ENCODE assay signal across 2 cellular contexts in genomic region chr1:222627232-222627631, GRCh38.
TF ChIP-seq lines count a peak whose summit lies in the region.

No MANE protein-coding gene starts in this region.

TF ChIP-seq in liver, 16 proteins besides CTCF, POLR2A, EP300 and RAD21:
- TF ChIP-seq RXRA (IDR thresholded peaks at IDR 0.05) (peak in 1 of 2 donors; percentile 40), MAX (IDR thresholded peaks at IDR 0.05) (no peak), JUND (IDR thresholded peaks at IDR 0.05) (peak in 1 of 2 donors; percentile 36), FOXA2 (IDR thresholded peaks at IDR 0.05) (peak; percentile 52), GABPA (IDR thresholded peaks at IDR 0.05 in 1 of 2, conservative IDR thresholded peaks at IDR 0.05 in 1 of 2) (no peak), HNF4A (conservative IDR thresholded peaks at IDR 0.05) (peak; percentile 60 to 69), EGR1 (IDR thresholded peaks at IDR 0.05; ENCODE audit: low read depth in 2 of 2) (no peak), NR2F2 (IDR thresholded peaks at IDR 0.05) (no peak), HNF4G (IDR thresholded peaks at IDR 0.05) (no peak), YY1 (IDR thresholded peaks at IDR 0.05) (peak; percentile 22), FOXA1 (IDR thresholded peaks at IDR 0.05) (peak; percentile 41), TAF1 (conservative IDR thresholded peaks at IDR 0.05) (no peak), SP1 (IDR thresholded peaks at IDR 0.05) (no peak)
- TF ChIP-seq, protein P1, sequence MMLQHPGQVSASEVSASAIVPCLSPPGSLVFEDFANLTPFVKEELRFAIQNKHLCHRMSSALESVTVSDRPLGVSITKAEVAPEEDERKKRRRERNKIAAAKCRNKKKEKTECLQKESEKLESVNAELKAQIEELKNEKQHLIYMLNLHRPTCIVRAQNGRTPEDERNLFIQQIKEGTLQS (IDR thresholded peaks at IDR 0.05), result no peak
- TF ChIP-seq, protein P2, sequence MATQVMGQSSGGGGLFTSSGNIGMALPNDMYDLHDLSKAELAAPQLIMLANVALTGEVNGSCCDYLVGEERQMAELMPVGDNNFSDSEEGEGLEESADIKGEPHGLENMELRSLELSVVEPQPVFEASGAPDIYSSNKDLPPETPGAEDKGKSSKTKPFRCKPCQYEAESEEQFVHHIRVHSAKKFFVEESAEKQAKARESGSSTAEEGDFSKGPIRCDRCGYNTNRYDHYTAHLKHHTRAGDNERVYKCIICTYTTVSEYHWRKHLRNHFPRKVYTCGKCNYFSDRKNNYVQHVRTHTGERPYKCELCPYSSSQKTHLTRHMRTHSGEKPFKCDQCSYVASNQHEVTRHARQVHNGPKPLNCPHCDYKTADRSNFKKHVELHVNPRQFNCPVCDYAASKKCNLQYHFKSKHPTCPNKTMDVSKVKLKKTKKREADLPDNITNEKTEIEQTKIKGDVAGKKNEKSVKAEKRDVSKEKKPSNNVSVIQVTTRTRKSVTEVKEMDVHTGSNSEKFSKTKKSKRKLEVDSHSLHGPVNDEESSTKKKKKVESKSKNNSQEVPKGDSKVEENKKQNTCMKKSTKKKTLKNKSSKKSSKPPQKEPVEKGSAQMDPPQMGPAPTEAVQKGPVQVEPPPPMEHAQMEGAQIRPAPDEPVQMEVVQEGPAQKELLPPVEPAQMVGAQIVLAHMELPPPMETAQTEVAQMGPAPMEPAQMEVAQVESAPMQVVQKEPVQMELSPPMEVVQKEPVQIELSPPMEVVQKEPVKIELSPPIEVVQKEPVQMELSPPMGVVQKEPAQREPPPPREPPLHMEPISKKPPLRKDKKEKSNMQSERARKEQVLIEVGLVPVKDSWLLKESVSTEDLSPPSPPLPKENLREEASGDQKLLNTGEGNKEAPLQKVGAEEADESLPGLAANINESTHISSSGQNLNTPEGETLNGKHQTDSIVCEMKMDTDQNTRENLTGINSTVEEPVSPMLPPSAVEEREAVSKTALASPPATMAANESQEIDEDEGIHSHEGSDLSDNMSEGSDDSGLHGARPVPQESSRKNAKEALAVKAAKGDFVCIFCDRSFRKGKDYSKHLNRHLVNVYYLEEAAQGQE (IDR thresholded peaks at IDR 0.05), result peak; percentile 35
- TF ChIP-seq, protein P3, sequence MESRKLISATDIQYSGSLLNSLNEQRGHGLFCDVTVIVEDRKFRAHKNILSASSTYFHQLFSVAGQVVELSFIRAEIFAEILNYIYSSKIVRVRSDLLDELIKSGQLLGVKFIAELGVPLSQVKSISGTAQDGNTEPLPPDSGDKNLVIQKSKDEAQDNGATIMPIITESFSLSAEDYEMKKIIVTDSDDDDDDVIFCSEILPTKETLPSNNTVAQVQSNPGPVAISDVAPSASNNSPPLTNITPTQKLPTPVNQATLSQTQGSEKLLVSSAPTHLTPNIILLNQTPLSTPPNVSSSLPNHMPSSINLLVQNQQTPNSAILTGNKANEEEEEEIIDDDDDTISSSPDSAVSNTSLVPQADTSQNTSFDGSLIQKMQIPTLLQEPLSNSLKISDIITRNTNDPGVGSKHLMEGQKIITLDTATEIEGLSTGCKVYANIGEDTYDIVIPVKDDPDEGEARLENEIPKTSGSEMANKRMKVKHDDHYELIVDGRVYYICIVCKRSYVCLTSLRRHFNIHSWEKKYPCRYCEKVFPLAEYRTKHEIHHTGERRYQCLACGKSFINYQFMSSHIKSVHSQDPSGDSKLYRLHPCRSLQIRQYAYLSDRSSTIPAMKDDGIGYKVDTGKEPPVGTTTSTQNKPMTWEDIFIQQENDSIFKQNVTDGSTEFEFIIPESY (IDR thresholded peaks at IDR 0.05), result no peak

TF ChIP-seq in HepG2, 621 proteins besides CTCF, POLR2A, EP300 and RAD21:
- TF ChIP-seq, protein P4, sequence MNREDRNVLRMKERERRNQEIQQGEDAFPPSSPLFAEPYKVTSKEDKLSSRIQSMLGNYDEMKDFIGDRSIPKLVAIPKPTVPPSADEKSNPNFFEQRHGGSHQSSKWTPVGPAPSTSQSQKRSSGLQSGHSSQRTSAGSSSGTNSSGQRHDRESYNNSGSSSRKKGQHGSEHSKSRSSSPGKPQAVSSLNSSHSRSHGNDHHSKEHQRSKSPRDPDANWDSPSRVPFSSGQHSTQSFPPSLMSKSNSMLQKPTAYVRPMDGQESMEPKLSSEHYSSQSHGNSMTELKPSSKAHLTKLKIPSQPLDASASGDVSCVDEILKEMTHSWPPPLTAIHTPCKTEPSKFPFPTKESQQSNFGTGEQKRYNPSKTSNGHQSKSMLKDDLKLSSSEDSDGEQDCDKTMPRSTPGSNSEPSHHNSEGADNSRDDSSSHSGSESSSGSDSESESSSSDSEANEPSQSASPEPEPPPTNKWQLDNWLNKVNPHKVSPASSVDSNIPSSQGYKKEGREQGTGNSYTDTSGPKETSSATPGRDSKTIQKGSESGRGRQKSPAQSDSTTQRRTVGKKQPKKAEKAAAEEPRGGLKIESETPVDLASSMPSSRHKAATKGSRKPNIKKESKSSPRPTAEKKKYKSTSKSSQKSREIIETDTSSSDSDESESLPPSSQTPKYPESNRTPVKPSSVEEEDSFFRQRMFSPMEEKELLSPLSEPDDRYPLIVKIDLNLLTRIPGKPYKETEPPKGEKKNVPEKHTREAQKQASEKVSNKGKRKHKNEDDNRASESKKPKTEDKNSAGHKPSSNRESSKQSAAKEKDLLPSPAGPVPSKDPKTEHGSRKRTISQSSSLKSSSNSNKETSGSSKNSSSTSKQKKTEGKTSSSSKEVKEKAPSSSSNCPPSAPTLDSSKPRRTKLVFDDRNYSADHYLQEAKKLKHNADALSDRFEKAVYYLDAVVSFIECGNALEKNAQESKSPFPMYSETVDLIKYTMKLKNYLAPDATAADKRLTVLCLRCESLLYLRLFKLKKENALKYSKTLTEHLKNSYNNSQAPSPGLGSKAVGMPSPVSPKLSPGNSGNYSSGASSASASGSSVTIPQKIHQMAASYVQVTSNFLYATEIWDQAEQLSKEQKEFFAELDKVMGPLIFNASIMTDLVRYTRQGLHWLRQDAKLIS (CRISPR knock-in tag; IDR thresholded peaks at IDR 0.05), result no peak
- TF ChIP-seq, protein P5, sequence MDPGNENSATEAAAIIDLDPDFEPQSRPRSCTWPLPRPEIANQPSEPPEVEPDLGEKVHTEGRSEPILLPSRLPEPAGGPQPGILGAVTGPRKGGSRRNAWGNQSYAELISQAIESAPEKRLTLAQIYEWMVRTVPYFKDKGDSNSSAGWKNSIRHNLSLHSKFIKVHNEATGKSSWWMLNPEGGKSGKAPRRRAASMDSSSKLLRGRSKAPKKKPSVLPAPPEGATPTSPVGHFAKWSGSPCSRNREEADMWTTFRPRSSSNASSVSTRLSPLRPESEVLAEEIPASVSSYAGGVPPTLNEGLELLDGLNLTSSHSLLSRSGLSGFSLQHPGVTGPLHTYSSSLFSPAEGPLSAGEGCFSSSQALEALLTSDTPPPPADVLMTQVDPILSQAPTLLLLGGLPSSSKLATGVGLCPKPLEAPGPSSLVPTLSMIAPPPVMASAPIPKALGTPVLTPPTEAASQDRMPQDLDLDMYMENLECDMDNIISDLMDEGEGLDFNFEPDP (CRISPR knock-in tag; conservative IDR thresholded peaks at IDR 0.05), result no peak
- TF ChIP-seq, protein P6, sequence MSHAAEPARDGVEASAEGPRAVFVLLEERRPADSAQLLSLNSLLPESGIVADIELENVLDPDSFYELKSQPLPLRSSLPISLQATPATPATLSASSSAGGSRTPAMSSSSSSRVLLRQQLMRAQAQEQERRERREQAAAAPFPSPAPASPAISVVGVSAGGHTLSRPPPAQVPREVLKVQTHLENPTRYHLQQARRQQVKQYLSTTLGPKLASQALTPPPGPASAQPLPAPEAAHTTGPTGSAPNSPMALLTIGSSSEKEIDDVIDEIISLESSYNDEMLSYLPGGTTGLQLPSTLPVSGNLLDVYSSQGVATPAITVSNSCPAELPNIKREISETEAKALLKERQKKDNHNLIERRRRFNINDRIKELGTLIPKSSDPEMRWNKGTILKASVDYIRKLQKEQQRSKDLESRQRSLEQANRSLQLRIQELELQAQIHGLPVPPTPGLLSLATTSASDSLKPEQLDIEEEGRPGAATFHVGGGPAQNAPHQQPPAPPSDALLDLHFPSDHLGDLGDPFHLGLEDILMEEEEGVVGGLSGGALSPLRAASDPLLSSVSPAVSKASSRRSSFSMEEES (CRISPR knock-in tag; IDR thresholded peaks at IDR 0.05), result no peak
- TF ChIP-seq ZNF232 (CRISPR knock-in tag; IDR thresholded peaks at IDR 0.05; ENCODE audit: borderline replicate concordance), result no peak
- no peak for TF ChIP-seq PRDM15 (CRISPR knock-in tag; IDR thresholded peaks at IDR 0.05)
- TF ChIP-seq SNAPC2 (CRISPR knock-in tag; IDR thresholded peaks at IDR 0.05), result no peak
- TF ChIP-seq RXRB (CRISPR knock-in tag; IDR thresholded peaks at IDR 0.05; ENCODE audit: borderline replicate concordance), result no peak
- TF ChIP-seq, protein P7, sequence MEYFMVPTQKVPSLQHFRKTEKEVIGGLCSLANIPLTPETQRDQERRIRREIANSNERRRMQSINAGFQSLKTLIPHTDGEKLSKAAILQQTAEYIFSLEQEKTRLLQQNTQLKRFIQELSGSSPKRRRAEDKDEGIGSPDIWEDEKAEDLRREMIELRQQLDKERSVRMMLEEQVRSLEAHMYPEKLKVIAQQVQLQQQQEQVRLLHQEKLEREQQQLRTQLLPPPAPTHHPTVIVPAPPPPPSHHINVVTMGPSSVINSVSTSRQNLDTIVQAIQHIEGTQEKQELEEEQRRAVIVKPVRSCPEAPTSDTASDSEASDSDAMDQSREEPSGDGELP (IDR thresholded peaks at IDR 0.05; ENCODE audit: borderline replicate concordance, low read depth), result no peak
- TF ChIP-seq ZNF451 (CRISPR knock-in tag; IDR thresholded peaks at IDR 0.05), result no peak
- no peak for TF ChIP-seq MIER3 (CRISPR knock-in tag; IDR thresholded peaks at IDR 0.05; ENCODE audit: borderline replicate concordance)
- TF ChIP-seq TCF7 (IDR thresholded peaks at IDR 0.05; ENCODE audit: low read depth), result no peak
